ENCODE assay signal across 14 cellular contexts in the genomic region with DNA sequence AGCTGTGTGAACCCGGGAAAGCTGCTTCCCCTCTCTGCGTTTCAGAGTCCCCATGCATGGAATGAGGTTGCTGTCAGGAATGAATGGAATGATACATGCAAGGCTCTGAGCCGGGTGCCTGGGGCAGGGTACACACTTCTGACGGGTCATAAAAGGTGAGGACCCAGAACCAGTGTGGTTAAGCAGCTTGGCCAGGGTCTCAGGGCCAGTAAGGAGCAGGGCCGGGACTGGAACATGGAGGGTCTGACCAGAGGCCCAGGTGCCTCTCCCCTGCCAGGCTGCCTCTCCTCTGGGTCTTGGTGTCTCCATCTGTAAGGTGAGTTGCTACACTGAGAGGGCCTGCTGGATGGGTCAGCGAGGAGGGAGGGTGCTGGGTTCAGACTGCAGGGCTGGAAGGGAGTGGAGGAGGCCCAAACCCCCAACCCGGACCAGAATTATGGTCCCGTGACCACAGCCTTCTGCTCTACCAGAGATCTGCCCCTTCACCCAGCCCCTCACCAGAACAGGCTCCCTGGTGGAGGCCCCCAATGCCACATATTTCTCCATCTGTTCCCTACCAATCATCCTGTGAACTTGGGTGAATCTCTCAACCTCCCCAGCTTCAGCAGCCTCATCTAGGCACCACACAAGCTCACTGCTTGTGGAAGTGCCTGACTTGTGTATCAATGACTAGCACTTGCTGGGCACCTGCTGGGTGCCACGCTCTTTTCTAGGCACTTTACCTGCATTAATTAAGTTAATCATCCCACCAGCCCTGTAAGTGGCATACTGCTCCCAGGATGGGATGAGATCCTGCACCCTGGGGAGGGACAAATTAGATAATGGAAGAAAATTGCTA. TPM values are rescaled to one million over a fixed set of nuclear protein-coding genes. Genes with fewer than 3 reads are reported as not detected.
DNase-seq lines count a peak whose midpoint lies in the region; ATAC-seq, FAIRE-seq and TF ChIP-seq lines count a peak whose summit lies in the region.
"Had no signal": no experiment of that assay in that cellular context is flagged by ENCODE, and none has a peak within 500 bp of the region (broad histone marks: within the 10 kb centered on the region; RNA-seq: fewer than 3 reads in every experiment).

No MANE protein-coding gene starts in this region.

- no peak overlapping the region for H3K4me3 Mint-ChIP-seq in endodermal cell
- H3K4me3 Mint-ChIP-seq: CD4-positive, alpha-beta memory T cell had no signal

- H3K4me3 ChIP-seq in GM23248 (no peak overlapping the region), Peyer's patch (no peak overlapping the region), endodermal cell (ENCODE audit: low read length) (no peak overlapping the region)
- H3K4me3 ChIP-seq: sigmoid colon had no signal

- peaks cover 1% of the 10 kb centered on the region for H3K36me3 Mint-ChIP-seq in endodermal cell (ENCODE audit: low read depth)
- H3K36me3 Mint-ChIP-seq: CD4-positive, alpha-beta memory T cell; naive B cell had no signal

- no peak overlapping the region for H3K27ac Mint-ChIP-seq in endodermal cell
- H3K27ac Mint-ChIP-seq: CD4-positive, alpha-beta memory T cell had no signal

- no peak overlapping the region for H2AFZ ChIP-seq in GM23248

- ATAC-seq in sciatic nerve (no peak), left ventricle myocardium superior (no peak)
- ATAC-seq: HCT116 had no signal

- TF ChIP-seq CTCF in Peyer's patch (IDR thresholded peaks at IDR 0.05) (no peak), endodermal cell (conservative IDR thresholded peaks at IDR 0.05) (no peak)

- no peaks in the 10 kb centered on the region for H3K36me3 ChIP-seq in GM23248 (ENCODE audit: low read depth)
- H3K36me3 ChIP-seq in Peyer's patch, result no peaks in the 10 kb centered on the region
- H3K36me3 ChIP-seq in endodermal cell (ENCODE audit: control insufficient read depth, insufficient read depth, low read length), result no peaks in the 10 kb centered on the region
- H3K36me3 ChIP-seq: sigmoid colon had no signal

- H3K27me3 ChIP-seq in GM23248 (replicated peaks; ENCODE audit: insufficient read depth) (no peaks in the 10 kb centered on the region), Peyer's patch (no peaks in the 10 kb centered on the region), endodermal cell (ENCODE audit: control insufficient read depth, insufficient read depth, low read length, poor library complexity, severe bottlenecking) (no peaks in the 10 kb centered on the region)
- H3K27me3 ChIP-seq: sigmoid colon had no signal

- DNase-seq in GM23248 (peak; percentile 26), Peyer's patch (peak in 2 of 3 donors; percentile 20 to 26), endodermal cell (peak; percentile 70), sciatic nerve (ENCODE audit: low spot score) (peak; percentile 40), NCI-H82 treated with DMSO at 0.1 percent for 48 hours (lab: John Stamatoyannopoulos, UW; ENCODE audit: unreplicated experiment) (no peak), left ventricle myocardium superior (no peak), urothelium cell line (ENCODE audit: low spot score) (no peak)
- DNase-seq: CD4-positive, alpha-beta memory T cell; effector memory CD4-positive, alpha-beta T cell; GF-D8; naive B cell; sigmoid colon had no signal

- H3K9ac ChIP-seq in GM23248, result no peak overlapping the region
- no peak overlapping the region for H3K9ac ChIP-seq in endodermal cell (ENCODE audit: extremely low read depth, low read length, poor library complexity, severe bottlenecking)

- H3K4me1 ChIP-seq in GM23248 (ENCODE audit: insufficient read depth), result peaks cover 5% of the 10 kb centered on the region; the same call in 1 of the 2 replicates
- no peaks in the 10 kb centered on the region for H3K4me1 ChIP-seq in Peyer's patch
- H3K4me1 ChIP-seq in endodermal cell (ENCODE audit: control insufficient read depth, insufficient read depth, low read length), result no peaks in the 10 kb centered on the region
- H3K4me1 ChIP-seq: sigmoid colon had no signal

- FAIRE-seq in urothelium cell line (lab: Jason Lieb, UNC), result no peak
- FAIRE-seq: frontal cortex had no signal

- 50 to 53% methylated on average over 9 of the region's 9 CpGs for WGBS in GM23248 (ENCODE audit: low coverage in 1 of 2, low lambda C conversion rate in 2 of 2, missing lambda C conversion rate in 2 of 2), 2 experiments
- 73 to 84% methylated on average over 3 to 9 of the region's 9 CpGs for WGBS in endodermal cell (ENCODE audit: insufficient coverage in 1 of 2, insufficient read length in 1 of 2), 2 experiments

- peaks cover 16% of the 10 kb centered on the region for H3K4me1 Mint-ChIP-seq in endodermal cell
- H3K4me1 Mint-ChIP-seq: CD4-positive, alpha-beta memory T cell had no signal

- in situ Hi-C loops in GM23248 (cut with MboI), result no loop called here

- intact Hi-C loops in sciatic nerve (cut with DNase I), result no loop called here
- intact Hi-C loops in left ventricle myocardium superior (cut with micrococcal nuclease), result no loop called here

- H3K9me3 Mint-ChIP-seq in endodermal cell, result peaks cover 2% of the 10 kb centered on the region
- H3K9me3 Mint-ChIP-seq: CD4-positive, alpha-beta memory T cell; naive B cell had no signal

- H3K27ac ChIP-seq in GM23248 (no peak overlapping the region), Peyer's patch (no peak overlapping the region), endodermal cell (ENCODE audit: low read depth, low read length) (no peak overlapping the region)
- H3K27ac ChIP-seq: sigmoid colon had no signal

- no peak for TF ChIP-seq POLR2A in Peyer's patch (IDR thresholded peaks at IDR 0.05)

- no peaks in the 10 kb centered on the region for H3F3A ChIP-seq in GM23248 (ENCODE audit: insufficient read depth)

- no peaks in the 10 kb centered on the region for H3K9me2 ChIP-seq in GM23248 (ENCODE audit: insufficient read depth)

- H3K9me3 ChIP-seq in GM23248 (ENCODE audit: low read depth) (no peaks in the 10 kb centered on the region), Peyer's patch (no peaks in the 10 kb centered on the region), endodermal cell (ENCODE audit: control insufficient read depth, low read length) (no peaks in the 10 kb centered on the region)
- H3K9me3 ChIP-seq: sigmoid colon had no signal

- no peak overlapping the region for H3K4me2 ChIP-seq in GM23248 (ENCODE audit: unreplicated experiment)

- H3K79me2 ChIP-seq in GM23248 (ENCODE audit: insufficient read depth), result no peaks in the 10 kb centered on the region

- no peaks in the 10 kb centered on the region for H4K20me1 ChIP-seq in GM23248 (ENCODE audit: insufficient read depth)

- peaks cover 12% of the 10 kb centered on the region for H3K27me3 Mint-ChIP-seq in endodermal cell (ENCODE audit: insufficient read depth)
- H3K27me3 Mint-ChIP-seq: CD4-positive, alpha-beta memory T cell had no signal

RNA-seq across cellular contexts. Expression of a gene that starts 16.2 kb away (rescaled TPM):
- 6.3 and 8.9 TPM in 2 replicates for total RNA-seq in GM23248 (2014; rRNA removed; shearing (Covaris generic))
- polyA plus RNA-seq in GM23248 (2016; fragmentation: Nextera tagmentation; extraction: Ambion mirVana), result 1.3 TPM in 2 replicates
- 10 to 100 TPM in 1 of 4 donors, 1 to 10 TPM in 3; 4.5 to 33.8 (median 5.0) TPM for total RNA-seq in Peyer's patch
- 10 to 100 TPM; 29.1 to 39.6 TPM for total RNA-seq in endodermal cell
- 35.6 TPM for polyA plus RNA-seq in endodermal cell (2013, experiment 1 of 2)
- 29.0 TPM for polyA plus RNA-seq in endodermal cell (2013, experiment 2 of 2)
- total RNA-seq in sciatic nerve, result 2.4 TPM
- 1.3 TPM for total RNA-seq in left ventricle myocardium superior

Comparison
In these comparisons a context has a peak if more than half of its experiments do, and no peak if none do; other contexts are left out.
1. DNase-seq: peak in GM23248 (single experiment), Peyer's patch (2 of 3), endodermal cell (single experiment) and sciatic nerve (single experiment); none in NCI-H82 treated with DMSO at 0.1 percent for 48 hours (single experiment), left ventricle myocardium superior (single experiment) and urothelium cell line (single experiment).